18 cellular contexts compared by ENCODE assay signal in genomic region chr15:100771745-100772144, GRCh38.
A peak's percentile ranks its signal among the peaks of the same experiment; 100 is the strongest.
DNase-seq lines count a peak whose midpoint lies in the region; ATAC-seq, FAIRE-seq and TF ChIP-seq lines count a peak whose summit lies in the region.
"Had no signal": no experiment of that assay in that cellular context is flagged by ENCODE, and none has a peak within 500 bp of the region (broad histone marks: within the 10 kb centered on the region; RNA-seq: fewer than 3 reads in every experiment).

No MANE protein-coding gene starts in this region.

- ATAC-seq in pancreas (peak in 3 of 4 donors; percentile 58 to 68 (median 59)), GM18502 (IDR thresholded peaks at IDR 0.05; ENCODE audit: poor library complexity, unreplicated experiment) (no peak), GM19328 (IDR thresholded peaks at IDR 0.05; ENCODE audit: unreplicated experiment) (no peak)

- TF ChIP-seq POLR2A in esophagus muscularis mucosa (IDR thresholded peaks at IDR 0.05; ENCODE audit: low read depth) = no peak

- no peaks in the 10 kb centered on the region for H3K9me3 ChIP-seq in esophagus muscularis mucosa
- H3K9me3 ChIP-seq in pancreas = no peaks in the 10 kb centered on the region
- H3K9me3 ChIP-seq: suprapubic skin had no signal

- H3K4me3 ChIP-seq in esophagus muscularis mucosa (no peak overlapping the region), pancreas (no peak overlapping the region)
- H3K4me3 ChIP-seq: BLaER1, suprapubic skin had no signal

- FAIRE-seq in pancreas (lab: Jason Lieb, UNC) = no peak

- no peak for TF ChIP-seq EP300 in esophagus muscularis mucosa (IDR thresholded peaks at IDR 0.05)

- H3K27ac ChIP-seq in esophagus muscularis mucosa (replicated peaks in 1 of 4) = no peak overlapping the region
- H3K27ac ChIP-seq in pancreas = no peak overlapping the region
- H3K27ac ChIP-seq: BLaER1 had no signal

- no peaks in the 10 kb centered on the region for H3K27me3 ChIP-seq in esophagus muscularis mucosa
- H3K27me3 ChIP-seq in pancreas = no peaks in the 10 kb centered on the region

- intact Hi-C loops in esophagus muscularis mucosa (cut with DNase I) = no loop called here
- intact Hi-C loops in pancreas (cut with DNase I) = no loop called here

- no peaks in the 10 kb centered on the region for H3K36me3 ChIP-seq in esophagus muscularis mucosa
- H3K36me3 ChIP-seq in pancreas = no peaks in the 10 kb centered on the region
- H3K36me3 ChIP-seq: BLaER1, suprapubic skin had no signal

- DNase-seq in GM10266 (ENCODE audit: extremely low spot score) (peak; percentile 6), NCI-H82 treated with DMSO at 0.1 percent for 48 hours (lab: John Stamatoyannopoulos, UW; ENCODE audit: unreplicated experiment) (peak; percentile 3), esophagus muscularis mucosa (ENCODE audit: extremely low spot score) (peak; percentile 90), pancreas (peak in 1 of 6 donors; percentile 8), NCI-H1436 (lab: John Stamatoyannopoulos, UW) (no peak), NCI-H2227 (lab: John Stamatoyannopoulos, UW; ENCODE audit: unreplicated experiment) (no peak)
- DNase-seq: DMS79, HCEC 1CT, hypothalamus, NCI-H2107, NCI-H774, nephron progenitor cell, right cardiac atrium, T-helper 1 cell had no signal

- no peak for TF ChIP-seq CTCF in GM10266 (IDR thresholded peaks at IDR 0.05; ENCODE audit: control insufficient read depth, insufficient read depth, low read depth, missing control alignments)
- TF ChIP-seq CTCF in esophagus muscularis mucosa (IDR thresholded peaks at IDR 0.05) = no peak
- no peak for TF ChIP-seq CTCF in pancreas (IDR thresholded peaks at IDR 0.05)

- 62% methylated on average over 4 of the region's 4 CpGs for WGBS in esophagus muscularis mucosa
- whole genome bisulfite sequencing in pancreas, 2 donors = 59 to 68% methylated on average over 4 of the region's 4 CpGs

- no peaks in the 10 kb centered on the region for H3K4me1 ChIP-seq in esophagus muscularis mucosa
- H3K4me1 ChIP-seq in pancreas = no peaks in the 10 kb centered on the region
- H3K4me1 ChIP-seq: BLaER1, suprapubic skin had no signal

Comparison
In these comparisons a context has a peak if more than half of its experiments do, and no peak if none do; other contexts are left out.
1. DNase-seq: peak in GM10266 (single experiment), NCI-H82 treated with DMSO at 0.1 percent for 48 hours (single experiment) and esophagus muscularis mucosa (single experiment); none in NCI-H1436 (single experiment) and NCI-H2227 (single experiment).
2. ATAC-seq: peak in pancreas (3 of 4); none in GM18502 (single experiment) and GM19328 (single experiment).